ENCODE assay signal across 10 cellular contexts in genomic region chr14:47675239-47675488, GRCh38. TPM values are rescaled to one million over a fixed set of nuclear protein-coding genes. Genes with fewer than 3 reads are reported as not detected.
DNase-seq lines count a peak whose midpoint lies in the region; ATAC-seq and TF ChIP-seq lines count a peak whose summit lies in the region.
"Had no signal": no experiment of that assay in that cellular context is flagged by ENCODE, and none has a peak within 500 bp of the region (broad histone marks: within the 10 kb centered on the region; RNA-seq: fewer than 3 reads in every experiment).

No MANE protein-coding gene starts in this region.

- H3K27me3 Mint-ChIP-seq in dendritic cell treated with granulocyte-macrophage colony-stimulating factor and Interleukin-4, amounts not matched to agents 40 ng/mL and 50 ng/mL, for 4 days, result peaks cover 64% of the 10 kb centered on the region
- H3K27me3 Mint-ChIP-seq in nephron (ENCODE audit: low read depth), result peaks cover 65% of the 10 kb centered on the region
- peaks cover 13% of the 10 kb centered on the region in 2 donors for H3K27me3 Mint-ChIP-seq in natural killer cell treated with Interleukin-12 subunit alpha and Interleukin-12 subunit beta and Interleukin-15 and Interleukin-18, amount 100 ng/mL, for 72 hours

- DNase-seq in heart right ventricle (no peak), Right ventricle myocardium superior (no peak), vagina (ENCODE audit: extremely low spot score in 2 of 2) (no peak)
- DNase-seq in natural killer cell treated with Interleukin-12 subunit alpha and Interleukin-12 subunit beta and Interleukin-15 and Interleukin-18, amount 100 ng/mL, for 72 hours (ENCODE audit: low spot score), result no peak
- DNase-seq: effector memory CD4-positive, alpha-beta T cell; hippocampal formation had no signal

- no peak for TF ChIP-seq CTCF in heart right ventricle (IDR thresholded peaks at IDR 0.05)
- TF ChIP-seq CTCF in nephron (IDR thresholded peaks at IDR 0.05; ENCODE audit: unreplicated experiment in 3 of 3), result no peak
- TF ChIP-seq CTCF in vagina (IDR thresholded peaks at IDR 0.05), result no peak

- H3K27me3 ChIP-seq in heart right ventricle (peaks cover 0 to 79% (median 69%) of the 10 kb centered on the region in 7 donors), vagina (no peaks in the 10 kb centered on the region)

- H3K4me1 ChIP-seq in heart right ventricle (peaks cover 0 to 24% (median 15%) of the 10 kb centered on the region in 9 donors), vagina (peaks cover 8% of the 10 kb centered on the region)

- WGBS in heart right ventricle, 2 donors, result 0 to 2% methylated on average over 12 of the region's 12 CpGs

- intact Hi-C loops in heart right ventricle (cut with DNase I) (no loop called here), Right ventricle myocardium superior (cut with DNase I) (no loop called here), vagina (cut with DNase I) (no loop called here)
- intact Hi-C loops in dendritic cell treated with granulocyte-macrophage colony-stimulating factor and Interleukin-4, amounts not matched to agents 40 ng/mL and 50 ng/mL, for 4 days (cut with micrococcal nuclease), result no loop called here

- H3K36me3 ChIP-seq in heart right ventricle, result no peaks in the 10 kb centered on the region
- H3K36me3 ChIP-seq in vagina, result no peaks in the 10 kb centered on the region

- peak overlapping the region in 7 of 10 donors; percentile 14 to 38 (median 27) for H3K4me3 ChIP-seq in heart right ventricle
- H3K4me3 ChIP-seq in vagina, result peak overlapping the region; percentile 9 to 24

- no peak overlapping the region for H3K27ac Mint-ChIP-seq in dendritic cell treated with granulocyte-macrophage colony-stimulating factor and Interleukin-4, amounts not matched to agents 40 ng/mL and 50 ng/mL, for 4 days
- H3K27ac Mint-ChIP-seq in nephron, result no peak overlapping the region
- no peak overlapping the region for H3K27ac Mint-ChIP-seq in natural killer cell treated with Interleukin-12 subunit alpha and Interleukin-12 subunit beta and Interleukin-15 and Interleukin-18, amount 100 ng/mL, for 72 hours

- H3K27ac ChIP-seq in heart right ventricle (no peak overlapping the region), vagina (no peak overlapping the region)

- H3K36me3 Mint-ChIP-seq in dendritic cell treated with granulocyte-macrophage colony-stimulating factor and Interleukin-4, amounts not matched to agents 40 ng/mL and 50 ng/mL, for 4 days (ENCODE audit: low read depth), result no peaks in the 10 kb centered on the region
- no peaks in the 10 kb centered on the region for H3K36me3 Mint-ChIP-seq in nephron (ENCODE audit: low read depth)
- H3K36me3 Mint-ChIP-seq in natural killer cell treated with Interleukin-12 subunit alpha and Interleukin-12 subunit beta and Interleukin-15 and Interleukin-18, amount 100 ng/mL, for 72 hours, result peaks cover 4% of the 10 kb centered on the region

- H3K4me3 Mint-ChIP-seq in dendritic cell treated with granulocyte-macrophage colony-stimulating factor and Interleukin-4, amounts not matched to agents 40 ng/mL and 50 ng/mL, for 4 days, result peak overlapping the region; percentile 57
- peak overlapping the region; percentile 83 to 96 (median 87) for H3K4me3 Mint-ChIP-seq in nephron
- no peak overlapping the region for H3K4me3 Mint-ChIP-seq in natural killer cell treated with Interleukin-12 subunit alpha and Interleukin-12 subunit beta and Interleukin-15 and Interleukin-18, amount 100 ng/mL, for 72 hours

- no peak for ATAC-seq in heart right ventricle
- no peak for ATAC-seq in Right ventricle myocardium superior (ENCODE audit: poor library complexity)
- no peak for ATAC-seq in HG02642 (IDR thresholded peaks at IDR 0.05; ENCODE audit: poor library complexity, unreplicated experiment)
- ATAC-seq in SK-N-SH treated with all-trans-retinoic acid at 6 μM for 48 hours, result no peak
- ATAC-seq in natural killer cell treated with Interleukin-12 subunit alpha and Interleukin-12 subunit beta and Interleukin-15 and Interleukin-18, amount 100 ng/mL, for 72 hours, result no peak

- H3K9me3 ChIP-seq in heart right ventricle, result no peaks in the 10 kb centered on the region
- no peaks in the 10 kb centered on the region for H3K9me3 ChIP-seq in vagina

- H3K4me1 Mint-ChIP-seq in dendritic cell treated with granulocyte-macrophage colony-stimulating factor and Interleukin-4, amounts not matched to agents 40 ng/mL and 50 ng/mL, for 4 days (ENCODE audit: low read depth), result peaks cover 28% of the 10 kb centered on the region
- peaks cover 14% of the 10 kb centered on the region for H3K4me1 Mint-ChIP-seq in nephron
- no peaks in the 10 kb centered on the region for H3K4me1 Mint-ChIP-seq in natural killer cell treated with Interleukin-12 subunit alpha and Interleukin-12 subunit beta and Interleukin-15 and Interleukin-18, amount 100 ng/mL, for 72 hours (ENCODE audit: low read depth in 2 of 2)

- TF ChIP-seq POLR2A in vagina (IDR thresholded peaks at IDR 0.05), result no peak

- no peaks in the 10 kb centered on the region for H3K9me3 Mint-ChIP-seq in dendritic cell treated with granulocyte-macrophage colony-stimulating factor and Interleukin-4, amounts not matched to agents 40 ng/mL and 50 ng/mL, for 4 days
- no peaks in the 10 kb centered on the region for H3K9me3 Mint-ChIP-seq in nephron
- no peaks in the 10 kb centered on the region for H3K9me3 Mint-ChIP-seq in natural killer cell treated with Interleukin-12 subunit alpha and Interleukin-12 subunit beta and Interleukin-15 and Interleukin-18, amount 100 ng/mL, for 72 hours

TF ChIP-seq in SK-N-SH treated with all-trans-retinoic acid at 6 μM for 48 hours, 23 proteins besides CTCF, POLR2A, EP300 and RAD21:
- TF ChIP-seq CREB5 (CRISPR knock-in tag; IDR thresholded peaks at IDR 0.05; ENCODE audit: low read depth), result no peak
- TF ChIP-seq GLIS3 (CRISPR knock-in tag; IDR thresholded peaks at IDR 0.05), result no peak
- no peak for TF ChIP-seq RARB (CRISPR knock-in tag; IDR thresholded peaks at IDR 0.05)

RNA-seq across cellular contexts. Expression of gene MDGA2, which starts 0.2 kb away (rescaled TPM):
- total RNA-seq in heart right ventricle (under 1 TPM in 2 of 10 donors, not detected in 8; 0.05 to 0.15 TPM), Right ventricle myocardium superior (not detected), vagina (not detected)
- not detected for polyA plus RNA-seq in heart right ventricle
- not detected for total RNA-seq in natural killer cell treated with Interleukin-12 subunit alpha and Interleukin-12 subunit beta and Interleukin-15 and Interleukin-18, amount 100 ng/mL, for 72 hours
